ENCODE assay signal across 12 cellular contexts in the genomic region with DNA sequence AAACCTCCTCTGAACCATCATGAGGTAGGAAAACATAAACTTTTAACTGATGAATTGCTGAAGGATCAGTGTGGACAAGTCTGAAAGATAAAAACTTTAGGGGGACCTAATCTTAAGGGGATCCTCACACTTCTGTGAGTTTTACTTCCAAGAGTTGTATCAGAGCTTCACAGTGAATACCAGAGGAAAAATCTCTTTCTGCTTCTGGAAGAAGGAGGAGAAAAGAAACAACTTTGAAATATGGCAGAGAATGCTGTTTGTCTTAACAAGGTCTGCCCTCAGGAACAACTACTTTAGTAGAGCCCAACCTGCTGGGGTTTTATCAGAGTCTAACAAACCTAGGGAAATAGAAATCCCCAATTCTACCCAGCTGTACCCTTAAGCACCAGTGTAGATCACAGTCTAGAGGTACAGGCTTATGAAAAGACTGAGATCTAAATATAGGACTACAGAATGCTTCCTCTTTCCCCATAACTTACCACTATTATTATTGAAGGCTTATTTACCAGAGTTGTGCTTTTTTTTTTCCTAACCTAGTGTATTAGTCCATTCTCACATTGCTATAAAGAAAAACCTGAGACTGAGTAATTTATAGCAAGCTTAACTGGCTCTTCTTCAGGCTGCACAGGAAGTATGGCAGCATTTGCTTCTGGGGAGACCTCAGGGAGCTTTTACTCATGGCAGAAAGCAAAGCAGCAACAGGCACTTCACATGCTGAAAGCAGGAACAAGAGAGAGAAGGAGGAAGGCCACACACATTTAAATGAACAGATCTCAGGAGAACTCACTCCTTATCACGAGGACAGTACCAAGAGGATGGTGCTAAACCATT.
DNase-seq lines count a peak whose midpoint lies in the region; ATAC-seq, FAIRE-seq and TF ChIP-seq lines count a peak whose summit lies in the region.
"Had no signal": no experiment of that assay in that cellular context is flagged by ENCODE, and none has a peak within 500 bp of the region (broad histone marks: within the 10 kb centered on the region; RNA-seq: fewer than 3 reads in every experiment).

No MANE protein-coding gene starts in this region.

- H3K27ac ChIP-seq in SU-DHL-6 (ENCODE audit: low read depth, low read length) (peak overlapping the region; percentile 34; the same call in 1 of the 2 replicates), upper lobe of right lung (no peak overlapping the region)
- H3K27ac ChIP-seq: SJSA1, upper lobe of left lung had no signal

- TF ChIP-seq CTCF in SU-DHL-6 (IDR thresholded peaks at IDR 0.05; ENCODE audit: insufficient read depth, low read length, poor library complexity, severe bottlenecking), result no peak
- TF ChIP-seq CTCF in upper lobe of right lung (IDR thresholded peaks at IDR 0.05), result no peak

- no peak for TF ChIP-seq POLR2A in GM12892 (IDR thresholded peaks at IDR 0.05; ENCODE audit: low read depth, low read length)

- no peak overlapping the region for H3K4me3 ChIP-seq in SU-DHL-6 (ENCODE audit: insufficient read depth, low read length, poor library complexity, severe bottlenecking)
- H3K4me3 ChIP-seq in upper lobe of right lung, result no peak overlapping the region
- H3K4me3 ChIP-seq: SJSA1, upper lobe of left lung had no signal

- intact Hi-C loops in upper lobe of right lung (cut with DNase I), result no loop called here

- no peaks in the 10 kb centered on the region for H3K36me3 ChIP-seq in SU-DHL-6 (ENCODE audit: low read length)
- no peaks in the 10 kb centered on the region for H3K36me3 ChIP-seq in upper lobe of right lung
- H3K36me3 ChIP-seq: upper lobe of left lung had no signal

- H3K9ac ChIP-seq in SU-DHL-6 (ENCODE audit: low read length), result no peak overlapping the region; the same call in 1 of the 2 replicates

- H4K20me1 ChIP-seq in SU-DHL-6 (ENCODE audit: low read depth, low read length), result no peaks in the 10 kb centered on the region

- H3K79me2 ChIP-seq in SU-DHL-6 (ENCODE audit: insufficient read depth, low read length), result no peaks in the 10 kb centered on the region

- FAIRE-seq in GM12892 (lab: Jason Lieb, UNC), result peak; percentile 78

- H2AFZ ChIP-seq in SU-DHL-6 (ENCODE audit: low read depth, low read length, severe bottlenecking), result no peak overlapping the region

- H3F3A ChIP-seq in SU-DHL-6 (ENCODE audit: insufficient read depth), result no peaks in the 10 kb centered on the region

- H3K4me1 ChIP-seq in upper lobe of right lung, result no peaks in the 10 kb centered on the region
- H3K4me1 ChIP-seq: Caco-2, SJSA1 had no signal

- no peak for DNase-seq in GM12892 (ENCODE audit: insufficient read length)
- no peak for DNase-seq in NCI-H146 (lab: John Stamatoyannopoulos, UW)
- DNase-seq in NCI-H128 (lab: John Stamatoyannopoulos, UW; ENCODE audit: unreplicated experiment), result no peak
- no peak for DNase-seq in NCI-H526 (lab: John Stamatoyannopoulos, UW)
- DNase-seq in upper lobe of right lung, result no peak
- DNase-seq: Caco-2; stimulated activated CD4-positive, alpha-beta T cell treated with anti-CD3 and anti-CD28 coated beads, Interleukin-1b, Interleukin-23, amount 100 ng/mL, for 48 hours; upper lobe of left lung had no signal

- ATAC-seq in GM19455 (IDR thresholded peaks at IDR 0.05; ENCODE audit: unreplicated experiment) (peak; percentile 73), HG03060 (IDR thresholded peaks at IDR 0.05; ENCODE audit: low read depth, unreplicated experiment) (peak; percentile 50), upper lobe of right lung (no peak)

- H3K9me3 ChIP-seq in SU-DHL-6 (ENCODE audit: insufficient read depth, low read length) (no peaks in the 10 kb centered on the region), upper lobe of right lung (no peaks in the 10 kb centered on the region)
- H3K9me3 ChIP-seq: Caco-2, SJSA1, upper lobe of left lung had no signal

- no peaks in the 10 kb centered on the region for H3K27me3 ChIP-seq in SU-DHL-6 (ENCODE audit: low read length)
- H3K27me3 ChIP-seq in upper lobe of right lung, result no peaks in the 10 kb centered on the region
- H3K27me3 ChIP-seq: SJSA1, upper lobe of left lung had no signal

- peak overlapping the region; percentile 35 for H3K4me2 ChIP-seq in SU-DHL-6 (ENCODE audit: low read depth, low read length, poor library complexity, severe bottlenecking)

- no peaks in the 10 kb centered on the region for H3K9me2 ChIP-seq in SU-DHL-6 (replicated peaks; ENCODE audit: insufficient read depth, low read length)
